In genomic region chr11:64387916-64388315, GRCh38 we compare ENCODE assay signal across 25 cellular contexts. TPM values are rescaled to one million over a fixed set of nuclear protein-coding genes. Genes with fewer than 3 reads are reported as not detected.
DNase-seq lines count a peak whose midpoint lies in the region; ATAC-seq, FAIRE-seq and TF ChIP-seq lines count a peak whose summit lies in the region.
"Had no signal": no experiment of that assay in that cellular context is flagged by ENCODE, and none has a peak within 500 bp of the region (broad histone marks: within the 10 kb centered on the region; RNA-seq: fewer than 3 reads in every experiment).

No MANE protein-coding gene starts in this region.

- H4K12ac ChIP-seq in trophoblast cell (ENCODE audit: low read depth, low read length), result no peak overlapping the region

- no peak overlapping the region for H3K27ac Mint-ChIP-seq in osteocyte (ENCODE audit: unreplicated experiment)
- no peak overlapping the region for H3K27ac Mint-ChIP-seq in activated CD8-positive, alpha-beta T cell treated with anti-CD3 and anti-CD28 coated beads for 36 hours

- FAIRE-seq in K562 (lab: Jason Lieb, UNC), result no peak
- FAIRE-seq: A204.1, D721Med, G401.6, GM12891, GM19239 had no signal

- H3K9me3 ChIP-seq in BLaER1 treated with 17β-estradiol and CSF1 and Interleukin-3, amounts not matched to agents 10 nM and 100 nM (replicated peaks in 1 of 11), result peaks cover 16 to 38% (median 21%) of the 10 kb centered on the region in 11 experiments
- H3K9me3 ChIP-seq in HEK293 (ENCODE audit: control insufficient read depth, insufficient read depth, low read depth, low read length), result no peaks in the 10 kb centered on the region
- no peaks in the 10 kb centered on the region for H3K9me3 ChIP-seq in K562 (replicated peaks; ENCODE audit: control insufficient read depth, insufficient read depth, low read depth, low read length)
- peaks cover 3% of the 10 kb centered on the region for H3K9me3 ChIP-seq in trophoblast cell (ENCODE audit: insufficient read depth, low read depth, low read length)
- H3K9me3 ChIP-seq: BE2C had no signal

- H2AK5ac ChIP-seq in trophoblast cell (ENCODE audit: low read length), result no peak overlapping the region

- H3K4me1 Mint-ChIP-seq in osteocyte (ENCODE audit: unreplicated experiment), result no peaks in the 10 kb centered on the region
- peaks cover 31% of the 10 kb centered on the region for H3K4me1 Mint-ChIP-seq in activated CD8-positive, alpha-beta T cell treated with anti-CD3 and anti-CD28 coated beads for 36 hours (ENCODE audit: low read depth)

- TF ChIP-seq RAD21 in K562 (CRISPR knock-in tag; conservative IDR thresholded peaks at IDR 0.05 in 1 of 2, IDR thresholded peaks at IDR 0.05 in 1 of 2), result no peak

- H3K14ac ChIP-seq in trophoblast cell (ENCODE audit: low read length), result no peak overlapping the region

- no peaks in the 10 kb centered on the region for H3K9me3 Mint-ChIP-seq in osteocyte (ENCODE audit: unreplicated experiment)
- H3K9me3 Mint-ChIP-seq in activated CD8-positive, alpha-beta T cell treated with anti-CD3 and anti-CD28 coated beads for 36 hours, result peaks cover 17% of the 10 kb centered on the region

- H2AFZ ChIP-seq in K562 (ENCODE audit: low read depth, low read length) (no peak overlapping the region), trophoblast cell (ENCODE audit: insufficient read depth, low read length, poor library complexity) (no peak overlapping the region)

- peaks cover 0 to 13% (median 0%) of the 10 kb centered on the region in 11 experiments; a peak in 4 of 22 replicates for H3K27me3 ChIP-seq in BLaER1 treated with 17β-estradiol and CSF1 and Interleukin-3, amounts not matched to agents 10 nM and 100 nM
- H3K27me3 ChIP-seq in K562 (ENCODE audit: control insufficient read depth in 2 of 2, insufficient read depth in 2 of 2, low read length in 2 of 2), result peaks cover 56 to 81% of the 10 kb centered on the region in 2 experiments
- H3K27me3 ChIP-seq in trophoblast cell (ENCODE audit: insufficient read depth, low read length), result no peaks in the 10 kb centered on the region
- H3K27me3 ChIP-seq: BE2C had no signal

- peaks cover 42% of the 10 kb centered on the region for H3K27me3 Mint-ChIP-seq in osteocyte (ENCODE audit: unreplicated experiment)
- H3K27me3 Mint-ChIP-seq in activated CD8-positive, alpha-beta T cell treated with anti-CD3 and anti-CD28 coated beads for 36 hours, result no peaks in the 10 kb centered on the region

- no peak overlapping the region for H3K4ac ChIP-seq in trophoblast cell (ENCODE audit: low read depth, low read length)

- no peak overlapping the region for H3K23ac ChIP-seq in trophoblast cell (ENCODE audit: low read length)

- peak overlapping the region; percentile 51 for H2BK12ac ChIP-seq in trophoblast cell (ENCODE audit: low read length)

- H3K36me3 ChIP-seq in BLaER1 treated with 17β-estradiol and CSF1 and Interleukin-3, amounts not matched to agents 10 nM and 100 nM, result peaks cover 0 to 30% (median 18%) of the 10 kb centered on the region in 11 experiments; a peak in 14 of 22 replicates
- H3K36me3 ChIP-seq in HEK293 (ENCODE audit: control insufficient read depth in 2 of 2, insufficient read depth in 1 of 2, low read length in 2 of 2) (no peaks in the 10 kb centered on the region), K562 (ENCODE audit: control insufficient read depth, insufficient read depth, low read length) (no peaks in the 10 kb centered on the region), trophoblast cell (ENCODE audit: control insufficient read depth in 1 of 2, insufficient read depth in 2 of 2, low read length in 2 of 2) (no peaks in the 10 kb centered on the region)
- H3K36me3 ChIP-seq: BE2C had no signal

- no peak overlapping the region for H3K4me3 Mint-ChIP-seq in osteocyte (ENCODE audit: unreplicated experiment)
- H3K4me3 Mint-ChIP-seq in activated CD8-positive, alpha-beta T cell treated with anti-CD3 and anti-CD28 coated beads for 36 hours, result no peak overlapping the region
- H3K4me3 Mint-ChIP-seq: CD14-positive monocyte; CD4-positive, alpha-beta memory T cell; CD4-positive, CD25-positive, alpha-beta regulatory T cell had no signal

- H3K79me2 ChIP-seq in K562 (ENCODE audit: control insufficient read depth, insufficient read depth, low read length) (no peaks in the 10 kb centered on the region), trophoblast cell (ENCODE audit: control insufficient read depth, insufficient read depth, low read length, poor library complexity) (peaks cover 3% of the 10 kb centered on the region)

- H3K9ac ChIP-seq in BLaER1 treated with 17β-estradiol and CSF1 and Interleukin-3, amounts not matched to agents 10 nM and 100 nM, result no peak overlapping the region; a peak in 1 of 22 replicates
- H3K9ac ChIP-seq in K562 (ENCODE audit: insufficient read depth in 1 of 2, low read depth in 2 of 2, low read length in 2 of 2) (no peak overlapping the region), trophoblast cell (ENCODE audit: low read length) (no peak overlapping the region)

- CTCF ChIA-PET in HEK293 (lab: Yijun Ruan, JAX) (interaction anchor here (0.5 to 0.6 kb wide), 3 partner anchors 33 to 380 kb away, joined by 3 to 5 read pairs (median 3); no protein-coding TSS in a partner anchor), K562 (lab: Yijun Ruan, JAX; ENCODE audit: low intra/inter-chr PET ratio) (no interaction called here)
- CTCF ChIA-PET in activated CD8-positive, alpha-beta T cell treated with anti-CD3 and anti-CD28 coated beads for 36 hours (lab: Charles Lee), result no interaction called here

- BruUV-seq in K562 (replicated peaks; lab: Mats Ljungman, UMichigan), result no TSS peak

- DNase-seq in K562 (ENCODE audit: extremely low read depth in 1 of 4, low spot score in 3 of 4), result no peak
- DNase-seq in trophoblast cell, result no peak
- DNase-seq in osteocyte (ENCODE audit: extremely low spot score, unreplicated experiment), result no peak
- no peak for DNase-seq in NCI-H345 treated with DMSO at 0.1 percent for 48 hours (lab: John Stamatoyannopoulos, UW; ENCODE audit: unreplicated experiment)
- DNase-seq in activated CD8-positive, alpha-beta memory T cell treated with anti-CD3 and anti-CD28 coated beads, Interleukin-2, amount 50 U/mL, for 4 hours, result no peak
- DNase-seq in activated CD8-positive, alpha-beta T cell treated with anti-CD3 and anti-CD28 coated beads for 36 hours, result no peak
- DNase-seq: 8988T; ACHN; BE2C; C1 segment of cervical spinal cord; Calu3; CD4-positive, alpha-beta memory T cell; CD4-positive, CD25-positive, alpha-beta regulatory T cell; CD8-positive, alpha-beta memory T cell; COR-L47; DMS79 treated with DMSO at 0.1 percent for 48 hours; GF-D8 had no signal

- TF ChIP-seq POLR2A in K562 (conservative IDR thresholded peaks at IDR 0.05), result no peak

- TF ChIP-seq EP300 in K562 (IDR thresholded peaks at IDR 0.05; ENCODE audit: low read length), result no peak

- in situ Hi-C loops in K562 (cut with MboI), result no loop called here

- H3K36me3 Mint-ChIP-seq in osteocyte (ENCODE audit: unreplicated experiment), result no peaks in the 10 kb centered on the region
- no peaks in the 10 kb centered on the region for H3K36me3 Mint-ChIP-seq in activated CD8-positive, alpha-beta T cell treated with anti-CD3 and anti-CD28 coated beads for 36 hours (ENCODE audit: low read depth)
- H3K36me3 Mint-ChIP-seq: CD4-positive, alpha-beta memory T cell; CD4-positive, CD25-positive, alpha-beta regulatory T cell; CD8-positive, alpha-beta memory T cell had no signal

- TF ChIP-seq CTCF in HEK293 (tag by site-specific recombination; IDR thresholded peaks at IDR 0.05) (no peak), K562 (IDR thresholded peaks at IDR 0.05 in 2 of 3, conservative IDR thresholded peaks at IDR 0.05 in 1 of 3; ENCODE audit: insufficient read depth in 2 of 3, low read depth in 1 of 3, low read length in 3 of 3) (no peak), osteocyte (IDR thresholded peaks at IDR 0.05) (no peak)
- no peak for TF ChIP-seq CTCF in activated CD8-positive, alpha-beta T cell treated with anti-CD3 and anti-CD28 coated beads for 36 hours (IDR thresholded peaks at IDR 0.05)

- no peak overlapping the region for H2BK5ac ChIP-seq in trophoblast cell (ENCODE audit: low read depth, low read length, poor library complexity)

- POLR2A ChIA-PET in HEK293 (lab: Yijun Ruan, JAX) (no interaction called here), K562 (lab: Yijun Ruan, JAX) (interaction anchor here (0.7 to 0.9 kb wide), 2 partner anchors 8 to 12 kb away, joined by 3 read pairs; no protein-coding TSS in a partner anchor)
- POLR2A ChIA-PET in activated CD8-positive, alpha-beta T cell treated with anti-CD3 and anti-CD28 coated beads for 36 hours (lab: Charles Lee), result no interaction called here

- H3K9me1 ChIP-seq in K562 (ENCODE audit: control insufficient read depth, insufficient read depth, low read length), result no peaks in the 10 kb centered on the region

- H3K4me2 ChIP-seq in BLaER1 treated with 17β-estradiol and CSF1 and Interleukin-3, amounts not matched to agents 10 nM and 100 nM, result peak overlapping the region in 9 of 11 experiments; percentile 55 to 96 (median 77); a peak in 14 of 22 replicates
- H3K4me2 ChIP-seq in K562 (ENCODE audit: insufficient read depth, low read length) (no peak overlapping the region), trophoblast cell (ENCODE audit: low read length) (no peak overlapping the region)

- H4K8ac ChIP-seq in trophoblast cell (ENCODE audit: low read depth, low read length), result no peak overlapping the region

- no peak overlapping the region for H3K4me3 ChIP-seq in BLaER1 treated with 17β-estradiol and CSF1 and Interleukin-3, amounts not matched to agents 10 nM and 100 nM
- H3K4me3 ChIP-seq in HEK293 (ENCODE audit: low read depth, low read length) (no peak overlapping the region), K562 (no peak overlapping the region), trophoblast cell (ENCODE audit: low read depth, low read length) (peak overlapping the region; percentile 28)

- H2BK120ac ChIP-seq in trophoblast cell (ENCODE audit: insufficient read depth, low read length, poor library complexity), result no peak overlapping the region

- H4K20me1 ChIP-seq in BLaER1 treated with 17β-estradiol and CSF1 and Interleukin-3, amounts not matched to agents 10 nM and 100 nM, result no peaks in the 10 kb centered on the region
- H4K20me1 ChIP-seq in K562 (replicated peaks; ENCODE audit: control insufficient read depth, insufficient read depth, low read length), result 0 out of 2 replicates have a peak, but pooled peaks cover 7% of the 10 kb centered on the region

- intact Hi-C loops in K562 (cut with micrococcal nuclease), result no loop called here
- intact Hi-C loops in activated CD8-positive, alpha-beta T cell treated with anti-CD3 and anti-CD28 coated beads for 36 hours (cut with micrococcal nuclease), result no loop called here

- no peak overlapping the region for H4K91ac ChIP-seq in trophoblast cell (ENCODE audit: low read depth, low read length)

- peak overlapping the region in 4 of 11 experiments; percentile 17 to 76 (median 64); a peak in 5 of 22 replicates for H3K27ac ChIP-seq in BLaER1 treated with 17β-estradiol and CSF1 and Interleukin-3, amounts not matched to agents 10 nM and 100 nM
- H3K27ac ChIP-seq in HEK293 (ENCODE audit: extremely low read depth, low read depth, low read length) (no peak overlapping the region), K562 (ENCODE audit: extremely low read depth, low read depth, low read length) (no peak overlapping the region), trophoblast cell (ENCODE audit: low read depth, low read length) (no peak overlapping the region)

- peaks cover 37 to 100% (median 86%) of the 10 kb centered on the region in 10 experiments for H3K4me1 ChIP-seq in BLaER1 treated with 17β-estradiol and CSF1 and Interleukin-3, amounts not matched to agents 10 nM and 100 nM
- H3K4me1 ChIP-seq in HEK293 (ENCODE audit: control insufficient read depth, insufficient read depth, low read length) (no peaks in the 10 kb centered on the region), K562 (replicated peaks in 1 of 2; ENCODE audit: control insufficient read depth in 2 of 2, insufficient read depth in 2 of 2, low read length in 2 of 2) (peaks cover 5 to 6% of the 10 kb centered on the region in 2 experiments; a peak in 4 of 5 replicates), trophoblast cell (ENCODE audit: control insufficient read depth in 1 of 2, insufficient read depth in 2 of 2, low read length in 2 of 2) (peaks cover 29 to 37% of the 10 kb centered on the region in 2 experiments)
- H3K4me1 ChIP-seq: BE2C had no signal

- peaks cover 28% of the 10 kb centered on the region for H3K79me1 ChIP-seq in trophoblast cell (ENCODE audit: low read length)

- ATAC-seq in K562, result no peak
- no peak for ATAC-seq in activated CD8-positive, alpha-beta T cell treated with anti-CD3 and anti-CD28 coated beads for 36 hours

- no peak overlapping the region for H3K18ac ChIP-seq in trophoblast cell (ENCODE audit: low read length)

RNA-seq across cellular contexts. Expression of gene RPS6KA4, which starts 29.0 kb away (rescaled TPM):
- total RNA-seq in K562 (2011; cell fraction: chromatin; rRNA removed; ENCODE audit: low replicate concordance), result 33.5 and 109 TPM in 2 replicates
- total RNA-seq in K562 (2011; cell fraction: nucleolus; rRNA removed), result 69.5 and 71.5 TPM in 2 replicates
- 35.5 and 40.0 TPM in 2 replicates for total RNA-seq in K562 (2011; cell fraction: nucleoplasm; rRNA removed)
- total RNA-seq in K562 (2014; rRNA removed) (19.1 and 23.0 TPM in 2 replicates), K562 (2014; rRNA removed; fragmentation: Illumina TruSeq; extraction: Trizol) (4.5 and 7.2 TPM in 2 replicates), K562 (2015; rRNA removed; fragmentation: Illumina TruSeq; extraction: Trizol) (13.3 and 15.6 TPM in 2 replicates), K562 (2021) (20.4 and 23.8 TPM in 2 replicates), osteocyte (33.7 and 35.9 TPM in 2 replicates)
- polyA plus RNA-seq in K562 (2011; rRNA removed) (9.8 and 12.0 TPM in 2 replicates), K562 (2014; fragmentation: Illumina TruSeq; extraction: Trizol) (6.7 and 10.2 TPM in 2 replicates), K562 (2014; fragmentation: Nextera tagmentation; extraction: Ambion mirVana) (under 1 TPM; 0.15 to 0.27 TPM), K562 (2014; rRNA removed) (16.0 and 17.3 TPM in 2 replicates)
- 8.3 and 20.1 TPM in 2 replicates for polyA plus RNA-seq in K562 (2011; cell fraction: cytosol; rRNA removed)
- 42.6 and 76.4 TPM in 2 replicates for polyA plus RNA-seq in K562 (2011; cell fraction: nucleus; rRNA removed)
- polyA plus RNA-seq in K562 (2012), result 16.0 and 24.3 TPM in 2 replicates
- 4.6 and 9.7 TPM in 2 replicates for polyA minus RNA-seq in K562 (2011; rRNA and poly(A)+ RNA removed)
- polyA minus RNA-seq in K562 (2011; cell fraction: cytosol; rRNA and poly(A)+ RNA removed), result 13.5 and 19.8 TPM in 2 replicates
- polyA minus RNA-seq in K562 (2011; cell fraction: nucleus; rRNA and poly(A)+ RNA removed), result 24.9 and 30.8 TPM in 2 replicates
- polyA plus RNA-seq in trophoblast cell (2013), result 23.3 and 25.4 TPM in 2 replicates
- 10 to 100 TPM; 24.6 to 26.0 TPM for total RNA-seq in activated CD8-positive, alpha-beta T cell treated with anti-CD3 and anti-CD28 coated beads for 36 hours

RNA-seq across cellular contexts. Expression of gene CCDC88B, which starts 47.9 kb away (rescaled TPM):
- 6.1 and 13.7 TPM in 2 replicates for total RNA-seq in K562 (2011; cell fraction: chromatin; rRNA removed; ENCODE audit: low replicate concordance)
- total RNA-seq in K562 (2011; cell fraction: nucleolus; rRNA removed), result 8.7 and 12.0 TPM in 2 replicates
- total RNA-seq in K562 (2011; cell fraction: nucleoplasm; rRNA removed), result 7.3 and 11.5 TPM in 2 replicates
- total RNA-seq in K562 (2014; rRNA removed), result 15.2 and 16.1 TPM in 2 replicates
- total RNA-seq in K562 (2014; rRNA removed; fragmentation: Illumina TruSeq; extraction: Trizol), result 2.7 and 4.7 TPM in 2 replicates
- 10.3 and 12.1 TPM in 2 replicates for total RNA-seq in K562 (2015; rRNA removed; fragmentation: Illumina TruSeq; extraction: Trizol)
- 11.9 and 13.0 TPM in 2 replicates for total RNA-seq in K562 (2021)
- 5.2 and 10.7 TPM in 2 replicates for polyA plus RNA-seq in K562 (2011; rRNA removed)
- polyA plus RNA-seq in K562 (2011; cell fraction: cytosol; rRNA removed), result 10.3 and 16.8 TPM in 2 replicates
- 13.5 and 14.6 TPM in 2 replicates for polyA plus RNA-seq in K562 (2011; cell fraction: nucleus; rRNA removed)
- 10.6 and 21.0 TPM in 2 replicates for polyA plus RNA-seq in K562 (2012)
- 7.9 and 13.4 TPM in 2 replicates for polyA plus RNA-seq in K562 (2014; fragmentation: Illumina TruSeq; extraction: Trizol)
- 1 to 10 TPM in 1 of 2 experiments, under 1 TPM in 1; 0.13 to 1.7 TPM for polyA plus RNA-seq in K562 (2014; fragmentation: Nextera tagmentation; extraction: Ambion mirVana)
- polyA plus RNA-seq in K562 (2014; rRNA removed), result 16.3 and 18.1 TPM in 2 replicates
- 1.2 and 1.5 TPM in 2 replicates for polyA minus RNA-seq in K562 (2011; rRNA and poly(A)+ RNA removed)
- 2.2 and 7.0 TPM in 2 replicates for polyA minus RNA-seq in K562 (2011; cell fraction: cytosol; rRNA and poly(A)+ RNA removed)
- polyA minus RNA-seq in K562 (2011; cell fraction: nucleus; rRNA and poly(A)+ RNA removed), result 2.2 and 5.9 TPM in 2 replicates
- 1.8 and 2.0 TPM in 2 replicates for polyA plus RNA-seq in trophoblast cell (2013)
- total RNA-seq in osteocyte, result 0.30 TPM in 1 of 2 replicates, not detected in the other
- total RNA-seq in activated CD8-positive, alpha-beta T cell treated with anti-CD3 and anti-CD28 coated beads for 36 hours, result 10 to 100 TPM; 65.8 to 76.1 TPM

Comparison
In these comparisons a context has a peak if more than half of its experiments do, and no peak if none do; other contexts are left out.
1. H3K4me2 ChIP-seq: peak in BLaER1 treated with 17β-estradiol and CSF1 and Interleukin-3, amounts not matched to agents 10 nM and 100 nM (9 of 11); none in K562 (single experiment) and trophoblast cell (single experiment).